ENCODE assay signal across 1 cellular context in the genomic region with DNA sequence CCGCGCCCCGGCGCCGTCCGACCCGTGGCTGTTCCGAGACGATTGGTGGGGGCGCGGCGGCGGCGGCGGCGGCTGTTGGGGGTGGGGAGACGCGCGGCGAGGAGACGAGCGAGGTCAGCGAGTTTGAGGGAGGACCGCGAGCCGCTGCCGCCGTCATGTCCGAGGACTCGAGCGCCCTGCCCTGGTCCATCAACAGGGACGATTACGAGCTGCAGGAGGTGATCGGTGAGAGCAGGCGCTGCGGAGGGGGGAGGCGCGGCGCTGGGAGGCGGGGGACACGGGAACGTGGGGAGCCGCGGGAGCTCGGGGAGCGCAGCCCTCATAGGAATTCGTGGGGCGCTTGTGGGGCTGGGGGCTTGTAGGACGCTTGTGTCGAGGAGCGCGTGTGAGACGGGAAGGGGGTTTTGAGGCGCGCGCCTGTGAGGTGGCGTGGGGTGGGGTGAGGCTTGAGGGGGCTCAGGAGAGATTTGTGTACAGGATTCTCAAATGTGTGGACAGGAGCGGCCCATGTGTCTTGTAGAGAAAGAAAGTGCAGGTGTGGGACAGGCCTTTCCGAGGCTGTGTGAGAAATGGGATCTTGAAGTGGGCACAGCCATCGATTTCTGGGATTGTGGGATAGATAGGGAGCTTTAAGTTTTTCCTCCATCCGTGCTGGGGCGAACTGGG.
TF ChIP-seq lines count a peak whose summit lies in the region.

No MANE protein-coding gene starts in this region.

TF ChIP-seq in HEK293, 187 proteins besides CTCF, POLR2A, EP300 and RAD21 (continued from another document and continues in another):
- TF ChIP-seq ZNF223 (tag by site-specific recombination; IDR thresholded peaks at IDR 0.05) = no peak
- TF ChIP-seq ZNF830 (tag by site-specific recombination; IDR thresholded peaks at IDR 0.05; ENCODE audit: low read depth) = no peak
- TF ChIP-seq, protein P1, sequence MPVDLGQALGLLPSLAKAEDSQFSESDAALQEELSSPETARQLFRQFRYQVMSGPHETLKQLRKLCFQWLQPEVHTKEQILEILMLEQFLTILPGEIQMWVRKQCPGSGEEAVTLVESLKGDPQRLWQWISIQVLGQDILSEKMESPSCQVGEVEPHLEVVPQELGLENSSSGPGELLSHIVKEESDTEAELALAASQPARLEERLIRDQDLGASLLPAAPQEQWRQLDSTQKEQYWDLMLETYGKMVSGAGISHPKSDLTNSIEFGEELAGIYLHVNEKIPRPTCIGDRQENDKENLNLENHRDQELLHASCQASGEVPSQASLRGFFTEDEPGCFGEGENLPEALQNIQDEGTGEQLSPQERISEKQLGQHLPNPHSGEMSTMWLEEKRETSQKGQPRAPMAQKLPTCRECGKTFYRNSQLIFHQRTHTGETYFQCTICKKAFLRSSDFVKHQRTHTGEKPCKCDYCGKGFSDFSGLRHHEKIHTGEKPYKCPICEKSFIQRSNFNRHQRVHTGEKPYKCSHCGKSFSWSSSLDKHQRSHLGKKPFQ (tag by site-specific recombination; IDR thresholded peaks at IDR 0.05) = no peak
- TF ChIP-seq ZBTB7A (tag by site-specific recombination; IDR thresholded peaks at IDR 0.05; ENCODE audit: low read depth) = no peak
- TF ChIP-seq, protein P2, sequence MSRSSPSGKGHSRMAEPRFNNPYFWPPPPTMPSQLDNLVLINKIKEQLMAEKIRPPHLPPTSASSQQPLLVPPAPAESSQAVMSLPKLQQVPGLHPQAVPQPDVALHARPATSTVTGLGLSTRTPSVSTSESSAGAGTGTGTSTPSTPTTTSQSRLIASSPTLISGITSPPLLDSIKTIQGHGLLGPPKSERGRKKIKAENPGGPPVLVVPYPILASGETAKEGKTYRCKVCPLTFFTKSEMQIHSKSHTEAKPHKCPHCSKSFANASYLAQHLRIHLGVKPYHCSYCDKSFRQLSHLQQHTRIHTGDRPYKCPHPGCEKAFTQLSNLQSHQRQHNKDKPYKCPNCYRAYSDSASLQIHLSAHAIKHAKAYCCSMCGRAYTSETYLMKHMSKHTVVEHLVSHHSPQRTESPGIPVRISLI (tag by site-specific recombination; IDR thresholded peaks at IDR 0.05) = no peak
- no peak for TF ChIP-seq ZNF777 (tag by site-specific recombination; IDR thresholded peaks at IDR 0.05; ENCODE audit: borderline replicate concordance)
- TF ChIP-seq MYNN (tag by site-specific recombination; IDR thresholded peaks at IDR 0.05; ENCODE audit: borderline replicate concordance) = no peak
- TF ChIP-seq ZFHX2 (tag by site-specific recombination; conservative IDR thresholded peaks at IDR 0.05) = peak; percentile 8; the same call in 1 of the 2 replicates
- 0 out of 2 replicates have a peak, but pooled peaks have one; percentile 13 for TF ChIP-seq ZNF660 (tag by site-specific recombination; IDR thresholded peaks at IDR 0.05)
- TF ChIP-seq, protein P3, sequence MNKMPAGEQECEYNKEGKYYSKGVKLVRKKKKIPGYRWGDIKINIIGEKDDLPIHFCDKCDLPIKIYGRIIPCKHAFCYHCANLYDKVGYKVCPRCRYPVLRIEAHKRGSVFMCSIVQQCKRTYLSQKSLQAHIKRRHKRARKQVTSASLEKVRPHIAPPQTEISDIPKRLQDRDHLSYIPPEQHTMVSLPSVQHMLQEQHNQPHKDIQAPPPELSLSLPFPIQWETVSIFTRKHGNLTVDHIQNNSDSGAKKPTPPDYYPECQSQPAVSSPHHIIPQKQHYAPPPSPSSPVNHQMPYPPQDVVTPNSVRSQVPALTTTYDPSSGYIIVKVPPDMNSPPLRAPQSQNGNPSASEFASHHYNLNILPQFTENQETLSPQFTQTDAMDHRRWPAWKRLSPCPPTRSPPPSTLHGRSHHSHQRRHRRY (tag by site-specific recombination; IDR thresholded peaks at IDR 0.05) = no peak
- no peak for TF ChIP-seq ZXDB (tag by site-specific recombination; IDR thresholded peaks at IDR 0.05)
- TF ChIP-seq ZNF24 (tag by site-specific recombination; IDR thresholded peaks at IDR 0.05) = no peak
- no peak for TF ChIP-seq ZNF560 (tag by site-specific recombination; IDR thresholded peaks at IDR 0.05; ENCODE audit: borderline replicate concordance)
- TF ChIP-seq, protein P4, sequence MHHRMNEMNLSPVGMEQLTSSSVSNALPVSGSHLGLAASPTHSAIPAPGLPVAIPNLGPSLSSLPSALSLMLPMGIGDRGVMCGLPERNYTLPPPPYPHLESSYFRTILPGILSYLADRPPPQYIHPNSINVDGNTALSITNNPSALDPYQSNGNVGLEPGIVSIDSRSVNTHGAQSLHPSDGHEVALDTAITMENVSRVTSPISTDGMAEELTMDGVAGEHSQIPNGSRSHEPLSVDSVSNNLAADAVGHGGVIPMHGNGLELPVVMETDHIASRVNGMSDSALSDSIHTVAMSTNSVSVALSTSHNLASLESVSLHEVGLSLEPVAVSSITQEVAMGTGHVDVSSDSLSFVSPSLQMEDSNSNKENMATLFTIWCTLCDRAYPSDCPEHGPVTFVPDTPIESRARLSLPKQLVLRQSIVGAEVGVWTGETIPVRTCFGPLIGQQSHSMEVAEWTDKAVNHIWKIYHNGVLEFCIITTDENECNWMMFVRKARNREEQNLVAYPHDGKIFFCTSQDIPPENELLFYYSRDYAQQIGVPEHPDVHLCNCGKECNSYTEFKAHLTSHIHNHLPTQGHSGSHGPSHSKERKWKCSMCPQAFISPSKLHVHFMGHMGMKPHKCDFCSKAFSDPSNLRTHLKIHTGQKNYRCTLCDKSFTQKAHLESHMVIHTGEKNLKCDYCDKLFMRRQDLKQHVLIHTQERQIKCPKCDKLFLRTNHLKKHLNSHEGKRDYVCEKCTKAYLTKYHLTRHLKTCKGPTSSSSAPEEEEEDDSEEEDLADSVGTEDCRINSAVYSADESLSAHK (tag by site-specific recombination; IDR thresholded peaks at IDR 0.05) = no peak
- TF ChIP-seq ZNF792 (tag by site-specific recombination; IDR thresholded peaks at IDR 0.05) = no peak
- TF ChIP-seq ZNF776 (tag by site-specific recombination; IDR thresholded peaks at IDR 0.05; ENCODE audit: borderline replicate concordance) = no peak
- TF ChIP-seq ZNF292 (tag by site-specific recombination; IDR thresholded peaks at IDR 0.05; ENCODE audit: borderline replicate concordance, low read depth) = no peak
- no peak for TF ChIP-seq KLF1 (tag by site-specific recombination; IDR thresholded peaks at IDR 0.05)
- TF ChIP-seq ZNF155 (tag by site-specific recombination; IDR thresholded peaks at IDR 0.05) = no peak
- TF ChIP-seq, protein P5, sequence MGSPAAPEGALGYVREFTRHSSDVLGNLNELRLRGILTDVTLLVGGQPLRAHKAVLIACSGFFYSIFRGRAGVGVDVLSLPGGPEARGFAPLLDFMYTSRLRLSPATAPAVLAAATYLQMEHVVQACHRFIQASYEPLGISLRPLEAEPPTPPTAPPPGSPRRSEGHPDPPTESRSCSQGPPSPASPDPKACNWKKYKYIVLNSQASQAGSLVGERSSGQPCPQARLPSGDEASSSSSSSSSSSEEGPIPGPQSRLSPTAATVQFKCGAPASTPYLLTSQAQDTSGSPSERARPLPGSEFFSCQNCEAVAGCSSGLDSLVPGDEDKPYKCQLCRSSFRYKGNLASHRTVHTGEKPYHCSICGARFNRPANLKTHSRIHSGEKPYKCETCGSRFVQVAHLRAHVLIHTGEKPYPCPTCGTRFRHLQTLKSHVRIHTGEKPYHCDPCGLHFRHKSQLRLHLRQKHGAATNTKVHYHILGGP (tag by site-specific recombination; IDR thresholded peaks at IDR 0.05) = no peak
- TF ChIP-seq, protein P6, sequence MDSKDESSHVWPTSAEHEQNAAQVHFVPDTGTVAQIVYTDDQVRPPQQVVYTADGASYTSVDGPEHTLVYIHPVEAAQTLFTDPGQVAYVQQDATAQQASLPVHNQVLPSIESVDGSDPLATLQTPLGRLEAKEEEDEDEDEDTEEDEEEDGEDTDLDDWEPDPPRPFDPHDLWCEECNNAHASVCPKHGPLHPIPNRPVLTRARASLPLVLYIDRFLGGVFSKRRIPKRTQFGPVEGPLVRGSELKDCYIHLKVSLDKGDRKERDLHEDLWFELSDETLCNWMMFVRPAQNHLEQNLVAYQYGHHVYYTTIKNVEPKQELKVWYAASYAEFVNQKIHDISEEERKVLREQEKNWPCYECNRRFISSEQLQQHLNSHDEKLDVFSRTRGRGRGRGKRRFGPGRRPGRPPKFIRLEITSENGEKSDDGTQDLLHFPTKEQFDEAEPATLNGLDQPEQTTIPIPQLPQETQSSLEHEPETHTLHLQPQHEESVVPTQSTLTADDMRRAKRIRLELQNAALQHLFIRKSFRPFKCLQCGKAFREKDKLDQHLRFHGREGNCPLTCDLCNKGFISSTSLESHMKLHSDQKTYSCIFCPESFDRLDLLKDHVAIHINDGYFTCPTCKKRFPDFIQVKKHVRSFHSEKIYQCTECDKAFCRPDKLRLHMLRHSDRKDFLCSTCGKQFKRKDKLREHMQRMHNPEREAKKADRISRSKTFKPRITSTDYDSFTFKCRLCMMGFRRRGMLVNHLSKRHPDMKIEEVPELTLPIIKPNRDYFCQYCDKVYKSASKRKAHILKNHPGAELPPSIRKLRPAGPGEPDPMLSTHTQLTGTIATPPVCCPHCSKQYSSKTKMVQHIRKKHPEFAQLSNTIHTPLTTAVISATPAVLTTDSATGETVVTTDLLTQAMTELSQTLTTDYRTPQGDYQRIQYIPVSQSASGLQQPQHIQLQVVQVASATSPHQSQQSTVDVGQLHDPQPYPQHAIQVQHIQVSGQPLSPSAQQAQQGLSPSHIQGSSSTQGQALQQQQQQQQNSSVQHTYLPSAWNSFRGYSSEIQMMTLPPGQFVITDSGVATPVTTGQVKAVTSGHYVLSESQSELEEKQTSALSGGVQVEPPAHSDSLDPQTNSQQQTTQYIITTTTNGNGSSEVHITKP (tag by site-specific recombination; IDR thresholded peaks at IDR 0.05) = no peak
- TF ChIP-seq ZNF239 (tag by site-specific recombination; IDR thresholded peaks at IDR 0.05) = no peak
- no peak for TF ChIP-seq ZNF37A (tag by site-specific recombination; IDR thresholded peaks at IDR 0.05)
- no peak for TF ChIP-seq ZBTB48 (tag by site-specific recombination; IDR thresholded peaks at IDR 0.05)
- TF ChIP-seq REPIN1 (tag by site-specific recombination; IDR thresholded peaks at IDR 0.05; ENCODE audit: low read depth) = no peak
- no peak for TF ChIP-seq ZFP37 (tag by site-specific recombination; IDR thresholded peaks at IDR 0.05)
- TF ChIP-seq ZBTB8A (tag by site-specific recombination; IDR thresholded peaks at IDR 0.05) = no peak
- TF ChIP-seq ZNF571 (tag by site-specific recombination; IDR thresholded peaks at IDR 0.05) = no peak
- TF ChIP-seq, protein P7, sequence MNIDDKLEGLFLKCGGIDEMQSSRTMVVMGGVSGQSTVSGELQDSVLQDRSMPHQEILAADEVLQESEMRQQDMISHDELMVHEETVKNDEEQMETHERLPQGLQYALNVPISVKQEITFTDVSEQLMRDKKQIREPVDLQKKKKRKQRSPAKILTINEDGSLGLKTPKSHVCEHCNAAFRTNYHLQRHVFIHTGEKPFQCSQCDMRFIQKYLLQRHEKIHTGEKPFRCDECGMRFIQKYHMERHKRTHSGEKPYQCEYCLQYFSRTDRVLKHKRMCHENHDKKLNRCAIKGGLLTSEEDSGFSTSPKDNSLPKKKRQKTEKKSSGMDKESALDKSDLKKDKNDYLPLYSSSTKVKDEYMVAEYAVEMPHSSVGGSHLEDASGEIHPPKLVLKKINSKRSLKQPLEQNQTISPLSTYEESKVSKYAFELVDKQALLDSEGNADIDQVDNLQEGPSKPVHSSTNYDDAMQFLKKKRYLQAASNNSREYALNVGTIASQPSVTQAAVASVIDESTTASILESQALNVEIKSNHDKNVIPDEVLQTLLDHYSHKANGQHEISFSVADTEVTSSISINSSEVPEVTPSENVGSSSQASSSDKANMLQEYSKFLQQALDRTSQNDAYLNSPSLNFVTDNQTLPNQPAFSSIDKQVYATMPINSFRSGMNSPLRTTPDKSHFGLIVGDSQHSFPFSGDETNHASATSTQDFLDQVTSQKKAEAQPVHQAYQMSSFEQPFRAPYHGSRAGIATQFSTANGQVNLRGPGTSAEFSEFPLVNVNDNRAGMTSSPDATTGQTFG (tag by site-specific recombination; IDR thresholded peaks at IDR 0.05; ENCODE audit: borderline replicate concordance) = no peak
- no peak for TF ChIP-seq HOXC10 (CRISPR knock-in tag; IDR thresholded peaks at IDR 0.05)
- no peak for TF ChIP-seq ZNF624 (tag by site-specific recombination; IDR thresholded peaks at IDR 0.05)
- peak; percentile 46; the same call in 1 of the 2 replicates for TF ChIP-seq ZNF76 (tag by site-specific recombination; IDR thresholded peaks at IDR 0.05; ENCODE audit: borderline replicate concordance, low read depth)
- TF ChIP-seq, protein P8, sequence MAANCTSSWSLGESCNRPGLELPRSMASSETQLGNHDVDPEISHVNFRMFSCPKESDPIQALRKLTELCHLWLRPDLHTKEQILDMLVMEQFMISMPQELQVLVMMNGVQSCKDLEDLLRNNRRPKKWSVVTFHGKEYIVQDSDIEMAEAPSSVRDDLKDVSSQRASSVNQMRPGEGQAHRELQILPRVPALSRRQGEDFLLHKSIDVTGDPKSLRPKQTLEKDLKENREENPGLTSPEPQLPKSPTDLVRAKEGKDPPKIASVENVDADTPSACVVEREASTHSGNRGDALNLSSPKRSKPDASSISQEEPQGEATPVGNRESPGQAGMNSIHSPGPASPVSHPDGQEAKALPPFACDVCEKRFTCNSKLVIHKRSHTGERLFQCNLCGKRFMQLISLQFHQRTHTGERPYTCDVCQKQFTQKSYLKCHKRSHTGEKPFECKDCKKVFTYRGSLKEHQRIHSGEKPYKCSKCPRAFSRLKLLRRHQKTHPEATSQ (tag by site-specific recombination; IDR thresholded peaks at IDR 0.05) = 0 out of 2 replicates have a peak, but pooled peaks have one; percentile 49
- TF ChIP-seq HOXA7 (CRISPR knock-in tag; IDR thresholded peaks at IDR 0.05; ENCODE audit: borderline replicate concordance) = no peak
- TF ChIP-seq, protein P9, sequence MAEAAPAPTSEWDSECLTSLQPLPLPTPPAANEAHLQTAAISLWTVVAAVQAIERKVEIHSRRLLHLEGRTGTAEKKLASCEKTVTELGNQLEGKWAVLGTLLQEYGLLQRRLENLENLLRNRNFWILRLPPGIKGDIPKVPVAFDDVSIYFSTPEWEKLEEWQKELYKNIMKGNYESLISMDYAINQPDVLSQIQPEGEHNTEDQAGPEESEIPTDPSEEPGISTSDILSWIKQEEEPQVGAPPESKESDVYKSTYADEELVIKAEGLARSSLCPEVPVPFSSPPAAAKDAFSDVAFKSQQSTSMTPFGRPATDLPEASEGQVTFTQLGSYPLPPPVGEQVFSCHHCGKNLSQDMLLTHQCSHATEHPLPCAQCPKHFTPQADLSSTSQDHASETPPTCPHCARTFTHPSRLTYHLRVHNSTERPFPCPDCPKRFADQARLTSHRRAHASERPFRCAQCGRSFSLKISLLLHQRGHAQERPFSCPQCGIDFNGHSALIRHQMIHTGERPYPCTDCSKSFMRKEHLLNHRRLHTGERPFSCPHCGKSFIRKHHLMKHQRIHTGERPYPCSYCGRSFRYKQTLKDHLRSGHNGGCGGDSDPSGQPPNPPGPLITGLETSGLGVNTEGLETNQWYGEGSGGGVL (tag by site-specific recombination; IDR thresholded peaks at IDR 0.05) = peak; percentile 77
- no peak for TF ChIP-seq ZNF837 (tag by site-specific recombination; IDR thresholded peaks at IDR 0.05)
- 0 out of 2 replicates have a peak, but pooled peaks have one; percentile 3 for TF ChIP-seq KLF10 (tag by site-specific recombination; IDR thresholded peaks at IDR 0.05)
- TF ChIP-seq ZNF266 (tag by site-specific recombination; IDR thresholded peaks at IDR 0.05; ENCODE audit: low read depth) = no peak
- peak; percentile 96 for TF ChIP-seq ZNF341 (tag by site-specific recombination; IDR thresholded peaks at IDR 0.05; ENCODE audit: low read depth)
- TF ChIP-seq ZNF133 (tag by site-specific recombination; IDR thresholded peaks at IDR 0.05) = no peak
